ENCODE assay signal across 27 cellular contexts in genomic region chr2:18325118-18325517, GRCh38.
"Had no signal": no experiment of that assay in that cellular context is flagged by ENCODE, and none has a peak within 500 bp of the region (broad histone marks: within the 10 kb centered on the region; RNA-seq: fewer than 3 reads in every experiment).

No MANE protein-coding gene starts in this region.

- DNase-seq: activated B cell treated with CpG ODN at 0.5 μM for 24 hours; activated CD4-positive, alpha-beta T cell treated with anti-CD3 and anti-CD28 coated beads for 48 hours; activated CD4-positive, alpha-beta T cell treated with anti-CD3 and anti-CD28 coated beads, Interleukin-2, amount 50 U/mL, for 1 hour; activated CD4-positive, alpha-beta T cell treated with anti-CD3 and anti-CD28 coated beads, Interleukin-2, amount 50 U/mL, for 48 hours; activated CD8-positive, alpha-beta memory T cell treated with anti-CD3 and anti-CD28 coated beads for 24 hours; activated CD8-positive, alpha-beta T cell treated with anti-CD3 and anti-CD28 coated beads for 36 hours; activated effector memory CD4-positive, alpha-beta T cell treated with Interleukin-2 at 50 U/mL for 16 hours; activated gamma-delta T cell treated with Interleukin-2 at 50 U/mL for 16 hours; activated naive CD4-positive, alpha-beta T cell treated with anti-CD3 and anti-CD28 coated beads, Interleukin-2, amount 50 U/mL, for 16 hours; activated naive CD4-positive, alpha-beta T cell treated with Interleukin-2 at 50 U/mL for 16 hours; activated T-cell treated with anti-CD3 and anti-CD28 coated beads, Interleukin-2, amount 50 U/mL, for 4 hours; amniotic stem cell; anterior cingulate cortex; brain microvascular endothelial cell; dorsolateral prefrontal cortex; effector memory CD4-positive, alpha-beta T cell; endodermal cell; foreskin fibroblast; glutamatergic neuron; heart left ventricle; hypothalamus; T1000; WERI-Rb-1 had no signal

- H3K27ac ChIP-seq: brain microvascular endothelial cell, coronary artery, dorsolateral prefrontal cortex, heart left ventricle, WERI-Rb-1 had no signal

- H3K9me3 ChIP-seq: heart left ventricle had no signal

- H3K4me3 ChIP-seq: coronary artery, dorsolateral prefrontal cortex, heart left ventricle had no signal

- ATAC-seq: activated CD4-positive, CD25-positive, alpha-beta regulatory T cell treated with anti-CD3 and anti-CD28 coated beads, Interleukin-2, amount 50 U/mL, for 24 hours; activated CD8-positive, alpha-beta T cell treated with anti-CD3 and anti-CD28 coated beads for 36 hours; activated T-cell treated with anti-CD3 and anti-CD28 coated beads, Interleukin-2, amount 50 U/mL, for 4 hours; activated T-helper 17 cell treated with anti-CD3 and anti-CD28 coated beads, Interleukin-2, amount 50 U/mL, for 72 hours; esophagus mucosa; heart left ventricle had no signal

- H3K27me3 ChIP-seq: brain microvascular endothelial cell, heart left ventricle had no signal

- H3K36me3 ChIP-seq: brain microvascular endothelial cell, heart left ventricle, WERI-Rb-1 had no signal
